34 cellular contexts compared by ENCODE assay signal in the genomic region with DNA sequence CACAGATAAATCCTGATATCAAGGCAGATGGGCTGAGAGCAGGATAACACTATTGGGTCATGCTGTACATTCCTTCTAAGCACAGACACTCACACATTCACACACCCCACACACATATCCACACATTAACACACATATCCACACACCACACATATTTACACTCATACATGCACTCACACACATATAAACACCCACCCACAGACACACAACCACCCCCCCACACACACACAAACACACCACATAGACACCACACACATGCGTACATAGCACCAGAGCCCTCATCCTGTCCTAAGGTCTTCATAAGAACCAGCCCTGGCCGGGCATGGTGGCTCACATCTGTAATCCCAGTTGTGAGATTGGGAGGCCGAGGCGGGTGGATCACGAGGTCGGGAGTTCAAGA.
A peak's percentile ranks its signal among the peaks of the same experiment; 100 is the strongest.
DNase-seq lines count a peak whose midpoint lies in the region; ATAC-seq, FAIRE-seq and TF ChIP-seq lines count a peak whose summit lies in the region.
"Had no signal": no experiment of that assay in that cellular context is flagged by ENCODE, and none has a peak within 500 bp of the region (broad histone marks: within the 10 kb centered on the region; RNA-seq: fewer than 3 reads in every experiment).

No MANE protein-coding gene starts in this region.

- no peaks in the 10 kb centered on the region for H3K79me2 ChIP-seq in HepG2 (ENCODE audit: insufficient read depth, low read length)

- BruUV-seq in IMR-90 (replicated peaks; lab: Mats Ljungman, UMichigan) (no TSS peak), HepG2 (replicated peaks; lab: Mats Ljungman, UMichigan) (no TSS peak)

- no CpG with 5 or more reads among the region's 6 CpGs for WGBS in IMR-90 (ENCODE audit: extremely low coverage in 2 of 2, insufficient read length in 1 of 2), 2 experiments
- WGBS in esophagus muscularis mucosa = 93% methylated on average over 6 of the region's 6 CpGs
- 24% methylated on average over 6 of the region's 6 CpGs for WGBS in HepG2 (ENCODE audit: low lambda C conversion rate)

- H2BK120ac ChIP-seq in IMR-90 (ENCODE audit: low read depth, low read length) = no peak overlapping the region

- intact Hi-C loops in IMR-90 (cut with micrococcal nuclease) = no loop called here
- intact Hi-C loops in esophagus muscularis mucosa (cut with DNase I) = no loop called here
- intact Hi-C loops in HepG2 (cut with micrococcal nuclease; ENCODE audit: unreplicated experiment) = no loop called here

- peak overlapping the region; percentile 39 for H2BK5ac ChIP-seq in IMR-90 (ENCODE audit: low read depth, low read length, poor library complexity, severe bottlenecking)

- peak; percentile 50 for FAIRE-seq in bronchial epithelial cell (lab: Jason Lieb, UNC)
- peak; percentile 82 for FAIRE-seq in urothelium cell line (lab: Jason Lieb, UNC)
- FAIRE-seq in HepG2 (lab: Jason Lieb, UNC) = no peak
- FAIRE-seq: A204.1, A549, D721Med had no signal

- H2AK5ac ChIP-seq in IMR-90 (ENCODE audit: low read depth, low read length) = no peak overlapping the region

- no peak overlapping the region for H4K91ac ChIP-seq in IMR-90 (ENCODE audit: insufficient read depth, low read depth, low read length)

- no peak overlapping the region for H3K14ac ChIP-seq in IMR-90 (replicated peaks; ENCODE audit: low read depth, low read length)

- dilution Hi-C loops in IMR-90 (cut with HindIII; ENCODE audit: low sequenced_read_pairs, unreplicated experiment) = no loop called here

- H3K9ac ChIP-seq in IMR-90 (ENCODE audit: low read depth, low read length) (no peak overlapping the region), HepG2 (ENCODE audit: insufficient read depth, low read depth, low read length) (no peak overlapping the region)
- H3K9ac ChIP-seq: BLaER1; BLaER1 treated with 17β-estradiol and CSF1 and Interleukin-3, amounts not matched to agents 10 nM and 100 nM had no signal

- H2BK20ac ChIP-seq in IMR-90 (ENCODE audit: low read depth, low read length) = no peak overlapping the region

- H3K9me1 ChIP-seq in IMR-90 (ENCODE audit: insufficient read depth, low read length) = no peaks in the 10 kb centered on the region

- no peak for ATAC-seq in IMR-90 (ENCODE audit: low read depth)
- no peak for ATAC-seq in GM19397 (IDR thresholded peaks at IDR 0.05; ENCODE audit: unreplicated experiment)
- no peak for ATAC-seq in HepG2
- ATAC-seq: A549; CD8-positive, alpha-beta T cell had no signal

- H3K27me3 ChIP-seq in IMR-90 (ENCODE audit: control insufficient read depth, insufficient read depth, low read length) (no peaks in the 10 kb centered on the region), bronchial epithelial cell (ENCODE audit: control insufficient read depth, insufficient read depth, low read length) (no peaks in the 10 kb centered on the region), esophagus muscularis mucosa (peaks cover 0 to 13% (median 0%) of the 10 kb centered on the region in 4 donors), HepG2 (ENCODE audit: control insufficient read depth in 1 of 2, insufficient read depth in 2 of 2, low read length in 2 of 2) (no peaks in the 10 kb centered on the region)
- H3K27me3 ChIP-seq: BE2C; BLaER1; BLaER1 treated with 17β-estradiol and CSF1 and Interleukin-3, amounts not matched to agents 10 nM and 100 nM had no signal

- no peak overlapping the region for H3K18ac ChIP-seq in IMR-90 (ENCODE audit: low read depth, low read length)

- TF ChIP-seq CTCF in IMR-90 (conservative IDR thresholded peaks at IDR 0.05; ENCODE audit: low read depth, low read length) (no peak), bronchial epithelial cell (IDR thresholded peaks at IDR 0.05; ENCODE audit: insufficient read depth, low read length, severe bottlenecking) (no peak), esophagus muscularis mucosa (IDR thresholded peaks at IDR 0.05) (no peak), HepG2 (CRISPR knock-in tag; IDR thresholded peaks at IDR 0.05) (no peak)

- in situ Hi-C loops in IMR-90 (cut with MboI; ENCODE audit: low sequenced_read_pairs) (no loop called here), HepG2 (cut with HindIII; ENCODE audit: extremely low pct_ligation_motif_present, low pct_unique_long_range_greater_than_20kb) (no loop called here)

- H3K4ac ChIP-seq in IMR-90 (ENCODE audit: low read depth, low read length) = no peak overlapping the region

- H3K4me1 ChIP-seq in IMR-90 (ENCODE audit: control insufficient read depth, insufficient read depth, low read length) (no peaks in the 10 kb centered on the region), esophagus muscularis mucosa (no peaks in the 10 kb centered on the region), HepG2 (ENCODE audit: insufficient read depth, low read length) (no peaks in the 10 kb centered on the region)
- H3K4me1 ChIP-seq: A549; BE2C; BLaER1; BLaER1 treated with 17β-estradiol and CSF1 and Interleukin-3, amounts not matched to agents 10 nM and 100 nM; Caco-2 had no signal

- CTCF ChIA-PET in IMR-90 (lab: Yijun Ruan, JAX) (no interaction called here), HepG2 (lab: Yijun Ruan, JAX; ENCODE audit: low intra/inter-chr PET ratio, low total read pairs) (no interaction called here)

- H3K36me3 ChIP-seq in IMR-90 (ENCODE audit: control insufficient read depth, insufficient read depth, low read length) = no peaks in the 10 kb centered on the region
- no peaks in the 10 kb centered on the region for H3K36me3 ChIP-seq in bronchial epithelial cell (ENCODE audit: control insufficient read depth, insufficient read depth, low read length)
- no peaks in the 10 kb centered on the region for H3K36me3 ChIP-seq in esophagus muscularis mucosa
- no peaks in the 10 kb centered on the region for H3K36me3 ChIP-seq in HepG2 (replicated peaks in 1 of 2; ENCODE audit: control insufficient read depth in 1 of 2, insufficient read depth in 2 of 2, low read length in 2 of 2)
- H3K36me3 ChIP-seq: BE2C; BLaER1; BLaER1 treated with 17β-estradiol and CSF1 and Interleukin-3, amounts not matched to agents 10 nM and 100 nM had no signal

- H3K56ac ChIP-seq in IMR-90 (ENCODE audit: extremely low read depth, insufficient read depth, low read length) = no peak overlapping the region

- no peaks in the 10 kb centered on the region for H4K20me1 ChIP-seq in IMR-90 (ENCODE audit: insufficient read depth, low read length)
- no peaks in the 10 kb centered on the region for H4K20me1 ChIP-seq in HepG2 (ENCODE audit: insufficient read depth, low read length)
- H4K20me1 ChIP-seq: BLaER1; BLaER1 treated with 17β-estradiol and CSF1 and Interleukin-3, amounts not matched to agents 10 nM and 100 nM had no signal

- TF ChIP-seq EP300 in esophagus muscularis mucosa (IDR thresholded peaks at IDR 0.05) (no peak), HepG2 (IDR thresholded peaks at IDR 0.05; ENCODE audit: low read depth in 2 of 2, low read length in 2 of 2) (no peak), HepG2 (CRISPR knock-in tag; IDR thresholded peaks at IDR 0.05; ENCODE audit: borderline replicate concordance) (no peak)

- no peak for TF ChIP-seq POLR2A in IMR-90 (IDR thresholded peaks at IDR 0.05; ENCODE audit: low read depth, low read length)
- no peak for TF ChIP-seq POLR2A in esophagus muscularis mucosa (IDR thresholded peaks at IDR 0.05; ENCODE audit: low read depth)
- no peak for TF ChIP-seq POLR2A in HepG2 (IDR thresholded peaks at IDR 0.05; ENCODE audit: insufficient read depth in 1 of 2, low read depth in 2 of 2, low read length in 2 of 2)

- POLR2A ChIA-PET in IMR-90 (lab: Charles Lee; ENCODE audit: unreplicated experiment) (no interaction called here), HepG2 (lab: Yijun Ruan, JAX) (no interaction called here)

- no peak overlapping the region for H2AFZ ChIP-seq in IMR-90 (replicated peaks; ENCODE audit: low read length, poor library complexity)
- H2AFZ ChIP-seq in HepG2 (ENCODE audit: low read length) = no peak overlapping the region

- H2BK15ac ChIP-seq in IMR-90 (ENCODE audit: low read depth, low read length) = no peak overlapping the region

- H4K8ac ChIP-seq in IMR-90 (ENCODE audit: low read depth in 2 of 2, low read length in 2 of 2) = no peak overlapping the region

- no peak for TF ChIP-seq RAD21 in IMR-90 (IDR thresholded peaks at IDR 0.05; ENCODE audit: low read length)
- TF ChIP-seq RAD21 in HepG2 (CRISPR knock-in tag; IDR thresholded peaks at IDR 0.05) = no peak

- H3K9me3 ChIP-seq in IMR-90 (ENCODE audit: control insufficient read depth, insufficient read depth, low read length) = peaks cover 17% of the 10 kb centered on the region
- H3K9me3 ChIP-seq in esophagus muscularis mucosa = no peaks in the 10 kb centered on the region
- no peaks in the 10 kb centered on the region for H3K9me3 ChIP-seq in HepG2 (ENCODE audit: low read length)
- H3K9me3 ChIP-seq: A549; BE2C; BLaER1; BLaER1 treated with 17β-estradiol and CSF1 and Interleukin-3, amounts not matched to agents 10 nM and 100 nM; Caco-2 had no signal

- H3K79me1 ChIP-seq in IMR-90 (ENCODE audit: low read depth in 1 of 2, low read length in 2 of 2) = no peaks in the 10 kb centered on the region

- no peak overlapping the region for H4K5ac ChIP-seq in IMR-90 (ENCODE audit: low read depth, low read length)

- H3K4me3 ChIP-seq in IMR-90 (ENCODE audit: insufficient read depth, low read depth, low read length) = no peak overlapping the region
- H3K4me3 ChIP-seq in bronchial epithelial cell (ENCODE audit: low read depth, low read length) = no peak overlapping the region
- no peak overlapping the region for H3K4me3 ChIP-seq in esophagus muscularis mucosa
- no peak overlapping the region for H3K4me3 ChIP-seq in HepG2 (replicated peaks in 1 of 3; ENCODE audit: insufficient read depth in 1 of 3, low read depth in 2 of 3, low read length in 3 of 3)
- H3K4me3 ChIP-seq: A549; BLaER1; BLaER1 treated with 17β-estradiol and CSF1 and Interleukin-3, amounts not matched to agents 10 nM and 100 nM had no signal

- no peak for DNase-seq in IMR-90
- no peak for DNase-seq in bronchial epithelial cell (ENCODE audit: low read depth)
- peak; percentile 66 for DNase-seq in esophagus muscularis mucosa (ENCODE audit: extremely low spot score)
- no peak for DNase-seq in urothelium cell line (ENCODE audit: low spot score)
- DNase-seq in HepG2 (ENCODE audit: low spot score) = no peak
- no peak for DNase-seq in activated naive CD4-positive, alpha-beta T cell treated with anti-CD3 and anti-CD28 coated beads, Interleukin-2, amount 50 U/mL, for 16 hours
- DNase-seq in SKM-1 treated with dmso at 0.1 percent for 144 hours (lab: John Stamatoyannopoulos, UW; ENCODE audit: unreplicated experiment) = no peak
- DNase-seq: 8988T; ACHN; AML-193; BE2C; C1 segment of cervical spinal cord; Caco-2; Calu3; CD4-positive, alpha-beta memory T cell; CD4-positive, alpha-beta T cell; CD4-positive, CD25-positive, alpha-beta regulatory T cell; CD8-positive, alpha-beta memory T cell; CD8-positive, alpha-beta T cell; COR-L47; DMS 273 treated with DMSO at 0.1 percent for 48 hours; DMS153; DMS79; DMS79 treated with DMSO at 0.1 percent for 48 hours; DND-41; EL had no signal

- H2AK9ac ChIP-seq in IMR-90 (replicated peaks; ENCODE audit: low read depth, low read length, poor library complexity) = no peak overlapping the region

- no peak overlapping the region for H3K23ac ChIP-seq in IMR-90 (ENCODE audit: low read depth, low read length)

- H3K27ac ChIP-seq in IMR-90 (ENCODE audit: insufficient read depth, low read length) (no peak overlapping the region), esophagus muscularis mucosa (replicated peaks in 1 of 4) (no peak overlapping the region), HepG2 (ENCODE audit: extremely low read length, insufficient read depth, low read length) (no peak overlapping the region)
- H3K27ac ChIP-seq: 22Rv1; A549; BLaER1; BLaER1 treated with 17β-estradiol and CSF1 and Interleukin-3, amounts not matched to agents 10 nM and 100 nM; C4-2B had no signal

- no peak overlapping the region for H3K4me2 ChIP-seq in IMR-90 (ENCODE audit: low read depth, low read length)
- no peak overlapping the region for H3K4me2 ChIP-seq in HepG2 (ENCODE audit: low read depth, low read length)
- H3K4me2 ChIP-seq: A549; BLaER1; BLaER1 treated with 17β-estradiol and CSF1 and Interleukin-3, amounts not matched to agents 10 nM and 100 nM had no signal
